Comparison of ENCODE assay signal across 1 cellular context in the genomic region with DNA sequence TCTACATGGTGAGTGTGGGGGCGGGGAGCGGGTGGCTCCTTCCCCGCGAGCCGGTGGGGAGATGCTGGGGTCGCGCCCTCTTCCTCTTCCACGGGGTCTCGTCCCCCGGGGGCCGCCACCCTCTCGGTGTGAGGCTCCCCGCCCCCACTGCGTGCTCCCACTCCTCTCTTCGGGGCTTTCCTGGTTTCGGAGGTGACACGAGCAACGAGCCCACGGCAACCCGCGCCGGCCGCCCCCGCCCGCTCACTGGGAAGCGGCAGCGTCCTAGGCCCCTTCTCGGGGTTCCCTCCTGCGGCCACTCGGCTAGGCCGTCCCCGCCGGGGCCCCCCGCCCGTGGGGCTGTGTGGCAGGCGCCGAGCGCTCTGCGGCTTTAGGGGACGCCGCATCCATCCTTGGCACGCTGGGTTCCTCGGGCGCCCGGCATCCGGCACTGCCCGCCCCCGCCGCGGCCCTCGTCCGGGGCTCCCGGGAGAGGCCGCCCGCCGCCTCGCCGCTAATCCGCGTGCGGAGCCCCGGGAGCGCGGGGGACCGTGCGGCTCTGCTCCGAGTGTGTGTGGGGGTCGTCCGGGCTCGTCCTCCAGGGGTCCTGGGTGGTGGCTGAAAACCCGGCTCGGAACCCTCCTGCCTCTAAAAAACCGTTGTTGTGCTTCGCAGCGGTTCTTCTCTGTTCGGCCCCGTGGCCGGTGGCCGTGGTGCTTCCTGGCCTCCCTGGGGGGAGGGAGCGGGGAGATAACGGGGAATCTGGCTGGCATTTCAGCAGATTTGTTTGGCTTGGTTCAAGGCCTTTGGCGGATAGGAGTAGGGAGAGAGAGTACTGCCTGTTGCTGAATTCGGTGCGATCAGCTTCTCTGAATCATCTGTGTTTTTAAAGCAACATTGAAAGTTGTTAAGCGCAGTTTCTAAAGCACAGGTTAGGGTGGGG.
TF ChIP-seq lines count a peak whose summit lies in the region.

No MANE protein-coding gene starts in this region.

TF ChIP-seq in H1, 55 proteins besides CTCF, POLR2A, EP300 and RAD21 (continued from another document):
- TF ChIP-seq YY1 (IDR thresholded peaks at IDR 0.05; ENCODE audit: low read depth, low read length) (0 out of 2 replicates have a peak, but pooled peaks have one; percentile 20), MAX (IDR thresholded peaks at IDR 0.05) (peak; percentile 35; the same call in 1 of the 2 replicates), CHD2 (IDR thresholded peaks at IDR 0.05; ENCODE audit: low read length) (no peak), SIN3A (conservative IDR thresholded peaks at IDR 0.05 in 1 of 2, IDR thresholded peaks at IDR 0.05 in 1 of 2; ENCODE audit: low read depth in 1 of 2, low read length in 2 of 2) (peak; percentile 64 to 74; a peak in 2 of 4 replicates), SAP30 (IDR thresholded peaks at IDR 0.05; ENCODE audit: insufficient read depth, insufficient replicate concordance, low read length) (peak; percentile 54), CTBP2 (IDR thresholded peaks at IDR 0.05; ENCODE audit: borderline replicate concordance, insufficient read depth, insufficient read length, low read length) (peak; percentile 49), ATF3 (IDR thresholded peaks at IDR 0.05; ENCODE audit: insufficient read depth, low read depth, low read length) (no peak), KDM1A (IDR thresholded peaks at IDR 0.05; ENCODE audit: borderline replicate concordance, low read length) (peak; percentile 34; the same call in 1 of the 2 replicates), NRF1 (IDR thresholded peaks at IDR 0.05; ENCODE audit: low read depth, low read length) (no peak), JUND (IDR thresholded peaks at IDR 0.05; ENCODE audit: low read length) (no peak), PHF8 (conservative IDR thresholded peaks at IDR 0.05; ENCODE audit: low read depth, low read length) (peak; percentile 56; the same call in 1 of the 2 replicates), ASH2L (IDR thresholded peaks at IDR 0.05; ENCODE audit: low read length) (peak; percentile 99), EGR1 (IDR thresholded peaks at IDR 0.05; ENCODE audit: borderline replicate concordance, low read depth, low read length) (no peak; the same call in 1 of the 2 replicates), CBX8 (IDR thresholded peaks at IDR 0.05; ENCODE audit: borderline replicate concordance, low read depth, low read length) (no peak)
TF ChIP-seq in H1: peak in this region for 14.
